Comparison of ENCODE assay signal across 15 cellular contexts in genomic region chr1:114002492-114003290, GRCh38. TPM values are rescaled to one million over a fixed set of nuclear protein-coding genes. Genes with fewer than 3 reads are reported as not detected.
DNase-seq lines count a peak whose midpoint lies in the region; ATAC-seq and TF ChIP-seq lines count a peak whose summit lies in the region.
"Had no signal": no experiment of that assay in that cellular context is flagged by ENCODE, and none has a peak within 500 bp of the region (broad histone marks: within the 10 kb centered on the region; RNA-seq: fewer than 3 reads in every experiment).

No MANE protein-coding gene starts in this region.

- 61 to 66% methylated on average over 14 to 15 of the region's 15 CpGs for WGBS in mesodermal cell (ENCODE audit: insufficient coverage in 2 of 2), 2 experiments

- ATAC-seq in Right ventricle myocardium inferior (peak; percentile 78), left lobe of liver (no peak)
- ATAC-seq: body of pancreas had no signal

- H3K36me3 ChIP-seq in right atrium auricular region (no peaks in the 10 kb centered on the region), mesodermal cell (ENCODE audit: control insufficient read depth, insufficient read depth, low read length) (no peaks in the 10 kb centered on the region), vagina (no peaks in the 10 kb centered on the region)
- H3K36me3 ChIP-seq: tibial artery had no signal

- TF ChIP-seq POLR2A in vagina (IDR thresholded peaks at IDR 0.05): no peak

- H3K4me1 ChIP-seq in right atrium auricular region (peaks cover 0 to 8% of the 10 kb centered on the region in 2 donors), mesodermal cell (ENCODE audit: control insufficient read depth, insufficient read depth, low read length, poor library complexity, severe bottlenecking) (peaks cover 16% of the 10 kb centered on the region), vagina (peaks cover 19% of the 10 kb centered on the region)
- H3K4me1 ChIP-seq: body of pancreas, tibial artery had no signal

- H3K4me3 ChIP-seq in right atrium auricular region (no peak overlapping the region), fibroblast of mammary gland (ENCODE audit: control insufficient read depth, low read depth, low read length) (no peak overlapping the region), mesodermal cell (ENCODE audit: extremely low read depth, insufficient read depth, low read length, poor library complexity, severe bottlenecking) (no peak overlapping the region), vagina (no peak overlapping the region)
- H3K4me3 ChIP-seq: body of pancreas, skin epidermis, tibial artery had no signal

- H3K27ac ChIP-seq in right atrium auricular region (no peak overlapping the region), mesodermal cell (ENCODE audit: low read depth, low read length, severe bottlenecking) (peak overlapping the region; percentile 45), vagina (peak overlapping the region; percentile 25)
- H3K27ac ChIP-seq: body of pancreas, tibial artery had no signal

- TF ChIP-seq CTCF in right atrium auricular region (IDR thresholded peaks at IDR 0.05): no peak
- no peak for TF ChIP-seq CTCF in fibroblast of mammary gland (conservative IDR thresholded peaks at IDR 0.05; ENCODE audit: control insufficient read depth, insufficient read depth, low read depth, low read length)
- no peak for TF ChIP-seq CTCF in vagina (IDR thresholded peaks at IDR 0.05)

- intact Hi-C loops in Right ventricle myocardium inferior (cut with DNase I): no loop called here
- intact Hi-C loops in vagina (cut with DNase I): no loop called here

- H3K9me3 ChIP-seq in right atrium auricular region (no peaks in the 10 kb centered on the region), mesodermal cell (ENCODE audit: control insufficient read depth, low read length) (peaks cover 3% of the 10 kb centered on the region), vagina (no peaks in the 10 kb centered on the region)
- H3K9me3 ChIP-seq: body of pancreas, tibial artery had no signal

- H3K27me3 ChIP-seq in right atrium auricular region (no peaks in the 10 kb centered on the region), vagina (no peaks in the 10 kb centered on the region)
- H3K27me3 ChIP-seq: body of pancreas had no signal

- no peak for DNase-seq in Right ventricle myocardium inferior (ENCODE audit: missing footprints)
- no peak for DNase-seq in right atrium auricular region (ENCODE audit: low spot score)
- peak; percentile 56 for DNase-seq in fibroblast of mammary gland (ENCODE audit: low read depth)
- DNase-seq in vagina (ENCODE audit: extremely low spot score in 2 of 2): no peak
- DNase-seq in left lobe of liver (ENCODE audit: low spot score): no peak
- no peak for DNase-seq in NCI-H2196 treated with DMSO at 0.1 percent for 48 hours (lab: John Stamatoyannopoulos, UW; ENCODE audit: unreplicated experiment)
- no peak for DNase-seq in superior temporal gyrus (ENCODE audit: extremely low spot score)
- DNase-seq: KG1, NCI-H1436, NCI-H524 treated with DMSO at 0.1 percent for 48 hours, T-helper 9 cell, tibial artery had no signal

RNA-seq across cellular contexts. Expression of gene OLFML3, which starts 23.4 kb away (rescaled TPM):
- 13.8 TPM for total RNA-seq in Right ventricle myocardium inferior
- total RNA-seq in right atrium auricular region: 10 to 100 TPM; 22.4 to 28.6 TPM
- polyA plus RNA-seq in mesodermal cell (2013, experiment 1 of 2): 49.7 TPM
- polyA plus RNA-seq in mesodermal cell (2013, experiment 2 of 2): 44.7 TPM
- 108 TPM for total RNA-seq in vagina
- 3.7 TPM for total RNA-seq in left lobe of liver

Comparison
In these comparisons a context has a peak if more than half of its experiments do, and no peak if none do; other contexts are left out.
1. H3K27ac ChIP-seq: peak in mesodermal cell (single experiment) and vagina (single experiment); none in right atrium auricular region (0 of 2).